9 cellular contexts compared by ENCODE assay signal in the genomic region with DNA sequence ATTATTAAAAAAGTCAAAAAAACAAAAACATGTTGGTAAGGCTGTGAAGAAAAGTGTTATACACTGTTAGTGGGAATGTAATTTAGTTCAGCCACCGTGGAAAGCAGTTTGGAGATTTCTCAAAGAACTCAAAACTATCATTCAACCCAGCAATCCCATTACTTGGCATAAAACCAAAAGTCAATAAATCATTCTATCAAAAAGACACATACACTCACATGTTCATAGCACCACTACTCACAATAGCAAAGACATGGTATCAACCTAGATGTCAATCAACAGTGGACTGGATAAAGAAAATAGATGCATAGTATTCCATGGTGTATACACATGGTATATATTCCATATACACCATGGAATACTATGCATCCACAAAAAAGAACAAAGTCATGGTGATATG.
"Had no signal": no experiment of that assay in that cellular context is flagged by ENCODE, and none has a peak within 500 bp of the region (broad histone marks: within the 10 kb centered on the region; RNA-seq: fewer than 3 reads in every experiment).

No MANE protein-coding gene starts in this region.

- DNase-seq: GM23248, GOT3, H9, HCEC 1CT, IMR-90, Karpas-422, KBM-7 had no signal

- H3K4me3 Mint-ChIP-seq: H9 had no signal

- H3K4me1 Mint-ChIP-seq: H9 had no signal

- H3K4me2 ChIP-seq: KMS-11 had no signal

- H3K4me3 ChIP-seq: GM23248 had no signal

- H2AFZ ChIP-seq: GM23248 had no signal

- H3K9ac ChIP-seq: GM23248, KMS-11 had no signal

- H3K27ac Mint-ChIP-seq: H9 had no signal

- FAIRE-seq: HTR-8/SVneo had no signal

- H3K27ac ChIP-seq: GM23248, KMS-11 had no signal
